8 cellular contexts compared by ENCODE assay signal in the genomic region with DNA sequence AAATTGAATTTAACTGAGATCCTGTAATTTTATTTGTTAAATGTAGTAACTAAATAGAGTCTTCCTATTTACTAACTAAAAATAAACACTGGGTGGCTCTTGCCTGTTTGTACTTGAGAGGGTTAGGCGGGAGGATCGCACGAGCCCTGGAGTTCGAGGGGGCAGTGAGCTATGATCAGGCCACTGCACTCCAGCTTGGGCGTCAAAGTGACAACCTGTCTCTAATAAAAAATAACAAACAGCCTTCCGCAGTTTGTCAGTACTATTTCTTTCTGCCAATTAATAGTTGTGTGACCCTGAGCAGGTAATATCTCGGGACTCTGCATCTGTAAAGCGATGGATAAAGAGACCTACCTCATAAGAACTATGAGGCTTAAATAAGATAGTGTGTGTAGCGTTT. TPM values are rescaled to one million over a fixed set of nuclear protein-coding genes. Genes with fewer than 3 reads are reported as not detected.
DNase-seq lines count a peak whose midpoint lies in the region; ATAC-seq and TF ChIP-seq lines count a peak whose summit lies in the region.

No MANE protein-coding gene starts in this region.

- TF ChIP-seq EP300 in sigmoid colon (IDR thresholded peaks at IDR 0.05), result no peak

- peak overlapping the region; percentile 80 to 93 (median 90) for H3K4me3 ChIP-seq in sigmoid colon

- H3K4me1 Mint-ChIP-seq in T-helper 17 cell, result peaks cover 27% of the 10 kb centered on the region

- no peaks in the 10 kb centered on the region for H3K36me3 Mint-ChIP-seq in T-helper 17 cell (ENCODE audit: low read depth)

- WGBS in sigmoid colon, 2 donors, result 12 to 19% methylated on average over 9 of the region's 9 CpGs

- H3K4me1 ChIP-seq in foreskin keratinocyte (no peaks in the 10 kb centered on the region), sigmoid colon (peaks cover 0 to 39% (median 30%) of the 10 kb centered on the region in 4 donors)

- peak overlapping the region; percentile 98 for H3K27ac Mint-ChIP-seq in T-helper 17 cell

- no peak for TF ChIP-seq CTCF in foreskin keratinocyte (conservative IDR thresholded peaks at IDR 0.05)
- TF ChIP-seq CTCF in sigmoid colon (IDR thresholded peaks at IDR 0.05), result no peak

- ATAC-seq in T-helper 17 cell (no peak), foreskin keratinocyte (no peak), HG03460 (IDR thresholded peaks at IDR 0.05; ENCODE audit: unreplicated experiment) (no peak), GM18909 (IDR thresholded peaks at IDR 0.05; ENCODE audit: poor library complexity, unreplicated experiment) (no peak)

- intact Hi-C loops in sigmoid colon (cut with DNase I), result loop anchor here (1.0 to 10.0 kb wide), 3 partner anchors 42 to 391 kb away; partner anchors contain the start of genes ARF4, IL17RD and SLMAP

- H3K36me3 ChIP-seq in sigmoid colon, result peaks cover 0 to 11% (median 0%) of the 10 kb centered on the region in 4 donors

- H3K27me3 ChIP-seq in foreskin keratinocyte, result no peaks in the 10 kb centered on the region
- H3K27me3 ChIP-seq in sigmoid colon, result no peaks in the 10 kb centered on the region

- no peak for TF ChIP-seq POLR2A in sigmoid colon (IDR thresholded peaks at IDR 0.05)

- peak overlapping the region; percentile 95 for H3K27ac ChIP-seq in foreskin keratinocyte
- peak overlapping the region; percentile 91 to 98 (median 94) for H3K27ac ChIP-seq in sigmoid colon

- DNase-seq in DMS 273 (lab: John Stamatoyannopoulos, UW; ENCODE audit: unreplicated experiment) (peak; percentile 31), DMS 273 treated with DMSO at 0.1 percent for 48 hours (lab: John Stamatoyannopoulos, UW) (no peak), T-helper 17 cell (no peak), foreskin keratinocyte (no peak), sigmoid colon (no peak), islet precursor cell (no peak)

- peak overlapping the region; percentile 89 for H3K4me3 Mint-ChIP-seq in T-helper 17 cell

- H3K9me3 ChIP-seq in T-helper 17 cell (ENCODE audit: control insufficient read depth, low read length, poor library complexity, severe bottlenecking) (no peaks in the 10 kb centered on the region), sigmoid colon (no peaks in the 10 kb centered on the region)

- no peaks in the 10 kb centered on the region for H3K27me3 Mint-ChIP-seq in T-helper 17 cell

RNA-seq across cellular contexts. Expression of gene PDE12, which starts 0.8 kb away (rescaled TPM):
- total RNA-seq in T-helper 17 cell, result 10 to 100 TPM; 30.2 to 31.7 TPM
- 21.0 and 24.1 TPM in 2 replicates for total RNA-seq in foreskin keratinocyte
- 4.4 and 5.6 TPM in 2 replicates for polyA plus RNA-seq in foreskin keratinocyte
- 10 to 100 TPM; 11.4 to 17.9 (median 12.4) TPM for total RNA-seq in sigmoid colon
- 1 to 10 TPM; 4.8 to 7.4 (median 7.4) TPM for polyA plus RNA-seq in sigmoid colon

RNA-seq across cellular contexts. Expression of gene DNAH12, which starts 11.2 kb away (rescaled TPM):
- total RNA-seq in T-helper 17 cell (under 1 TPM; 0.07 to 0.23 TPM), foreskin keratinocyte (under 0.01 TPM in 1 of 2 replicates, not detected in the other), sigmoid colon (under 1 TPM in 2 of 4 donors, not detected in 2; 0.27 to 0.28 TPM)
- polyA plus RNA-seq in foreskin keratinocyte (not detected in 2 replicates), sigmoid colon (under 1 TPM in 1 of 3 donors, not detected in 2; 0.16 TPM)

RNA-seq across cellular contexts. Expression of gene ARF4, which starts 41.8 kb away (rescaled TPM):
- 10 to 100 TPM; 69.0 to 71.3 TPM for total RNA-seq in T-helper 17 cell
- 219 and 247 TPM in 2 replicates for total RNA-seq in foreskin keratinocyte
- 219 and 221 TPM in 2 replicates for polyA plus RNA-seq in foreskin keratinocyte
- total RNA-seq in sigmoid colon, result 10 to 100 TPM; 88.1 to 96.9 (median 89.3) TPM
- 100 to 1,000 TPM; 162 to 290 (median 168) TPM for polyA plus RNA-seq in sigmoid colon
